1 cellular context compared by ENCODE assay signal in genomic region chr21:43281661-43282357, GRCh38.
TF ChIP-seq lines count a peak whose summit lies in the region.

No MANE protein-coding gene starts in this region.

TF ChIP-seq in GM12878, 131 proteins besides CTCF, POLR2A, EP300 and RAD21 (continued from another document):
- TF ChIP-seq, protein P1, sequence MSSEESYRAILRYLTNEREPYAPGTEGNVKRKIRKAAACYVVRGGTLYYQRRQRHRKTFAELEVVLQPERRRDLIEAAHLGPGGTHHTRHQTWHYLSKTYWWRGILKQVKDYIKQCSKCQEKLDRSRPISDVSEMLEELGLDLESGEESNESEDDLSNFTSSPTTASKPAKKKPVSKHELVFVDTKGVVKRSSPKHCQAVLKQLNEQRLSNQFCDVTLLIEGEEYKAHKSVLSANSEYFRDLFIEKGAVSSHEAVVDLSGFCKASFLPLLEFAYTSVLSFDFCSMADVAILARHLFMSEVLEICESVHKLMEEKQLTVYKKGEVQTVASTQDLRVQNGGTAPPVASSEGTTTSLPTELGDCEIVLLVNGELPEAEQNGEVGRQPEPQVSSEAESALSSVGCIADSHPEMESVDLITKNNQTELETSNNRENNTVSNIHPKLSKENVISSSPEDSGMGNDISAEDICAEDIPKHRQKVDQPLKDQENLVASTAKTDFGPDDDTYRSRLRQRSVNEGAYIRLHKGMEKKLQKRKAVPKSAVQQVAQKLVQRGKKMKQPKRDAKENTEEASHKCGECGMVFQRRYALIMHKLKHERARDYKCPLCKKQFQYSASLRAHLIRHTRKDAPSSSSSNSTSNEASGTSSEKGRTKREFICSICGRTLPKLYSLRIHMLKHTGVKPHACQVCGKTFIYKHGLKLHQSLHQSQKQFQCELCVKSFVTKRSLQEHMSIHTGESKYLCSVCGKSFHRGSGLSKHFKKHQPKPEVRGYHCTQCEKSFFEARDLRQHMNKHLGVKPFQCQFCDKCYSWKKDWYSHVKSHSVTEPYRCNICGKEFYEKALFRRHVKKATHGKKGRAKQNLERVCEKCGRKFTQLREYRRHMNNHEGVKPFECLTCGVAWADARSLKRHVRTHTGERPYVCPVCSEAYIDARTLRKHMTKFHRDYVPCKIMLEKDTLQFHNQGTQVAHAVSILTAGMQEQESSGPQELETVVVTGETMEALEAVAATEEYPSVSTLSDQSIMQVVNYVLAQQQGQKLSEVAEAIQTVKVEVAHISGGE (CRISPR knock-in tag; IDR thresholded peaks at IDR 0.05) = no peak
- TF ChIP-seq TCF3 (IDR thresholded peaks at IDR 0.05; ENCODE audit: borderline replicate concordance, insufficient read depth, low read depth, low read length) (no peak), FOS (IDR thresholded peaks at IDR 0.05; ENCODE audit: borderline replicate concordance, extremely low read depth, insufficient read length) (no peak), RAD51 (IDR thresholded peaks at IDR 0.05) (no peak), BHLHE40 (IDR thresholded peaks at IDR 0.05; ENCODE audit: borderline replicate concordance in 1 of 2, low read depth in 2 of 2, low read length in 1 of 2) (no peak), RUNX3 (IDR thresholded peaks at IDR 0.05; ENCODE audit: low read length) (no peak)
- TF ChIP-seq, protein P2, sequence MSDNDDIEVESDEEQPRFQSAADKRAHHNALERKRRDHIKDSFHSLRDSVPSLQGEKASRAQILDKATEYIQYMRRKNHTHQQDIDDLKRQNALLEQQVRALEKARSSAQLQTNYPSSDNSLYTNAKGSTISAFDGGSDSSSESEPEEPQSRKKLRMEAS (IDR thresholded peaks at IDR 0.05; ENCODE audit: low read depth, low read length) = no peak
